In genomic region chrX:135302269-135302873, GRCh38 we compare ENCODE assay signal across 14 cellular contexts. TPM values are rescaled to one million over a fixed set of nuclear protein-coding genes. Genes with fewer than 3 reads are reported as not detected.
"Had no signal": no experiment of that assay in that cellular context is flagged by ENCODE, and none has a peak within 500 bp of the region (broad histone marks: within the 10 kb centered on the region; RNA-seq: fewer than 3 reads in every experiment).

No MANE protein-coding gene starts in this region.

- DNase-seq: activated CD4-positive, alpha-beta T cell treated with anti-CD3 and anti-CD28 coated beads for 48 hours; activated CD8-positive, alpha-beta memory T cell treated with anti-CD3 and anti-CD28 coated beads, Interleukin-2, amount 50 U/mL, for 48 hours; activated CD8-positive, alpha-beta T cell treated with anti-CD3 and anti-CD28 coated beads, Interleukin-2, amount 10 ng/mL, durations not matched to agents 7 days and 5 days; activated naive CD4-positive, alpha-beta T cell treated with Interleukin-2 at 50 U/mL for 16 hours; caudate nucleus; colonic mucosa; foreskin keratinocyte; retina; stimulated activated CD4-positive, alpha-beta T cell treated with anti-CD3 and anti-CD28 coated beads, Interleukin-4, amount 100 ng/mL, for 4 hours had no signal

- H3K27ac Mint-ChIP-seq: activated CD8-positive, alpha-beta T cell treated with anti-CD3 and anti-CD28 coated beads, Interleukin-2, amount 10 ng/mL, durations not matched to agents 7 days and 5 days had no signal

- H3K4me3 Mint-ChIP-seq: activated CD8-positive, alpha-beta T cell treated with anti-CD3 and anti-CD28 coated beads, Interleukin-2, amount 10 ng/mL, durations not matched to agents 7 days and 5 days had no signal

- ATAC-seq: activated CD8-positive, alpha-beta T cell treated with anti-CD3 and anti-CD28 coated beads, Interleukin-2, amount 10 ng/mL, durations not matched to agents 7 days and 5 days; foreskin keratinocyte had no signal

RNA-seq across cellular contexts. Expression of gene ETDC, which starts 6.9 kb away (rescaled TPM):
- polyA plus RNA-seq: adipose tissue, endothelial cell of umbilical vein, foreskin keratinocyte, keratinocyte, liver, thymus had no signal

RNA-seq across cellular contexts. Expression of gene ETDA, which starts 50.5 kb away (rescaled TPM):
- polyA plus RNA-seq: adipose tissue, endothelial cell of umbilical vein, foreskin keratinocyte, keratinocyte, liver, thymus had no signal
